11 cellular contexts compared by ENCODE assay signal in genomic region chr5:123164019-123164418, GRCh38.
"Had no signal": no experiment of that assay in that cellular context is flagged by ENCODE, and none has a peak within 500 bp of the region (broad histone marks: within the 10 kb centered on the region; RNA-seq: fewer than 3 reads in every experiment).

No MANE protein-coding gene starts in this region.

- H3K27me3 ChIP-seq: heart right ventricle, left lung had no signal

- H3K27ac ChIP-seq: heart right ventricle, left lung had no signal

- DNase-seq: anterior cingulate cortex; foreskin melanocyte; heart right ventricle; islet precursor cell; left lung; stimulated activated CD4-positive, alpha-beta T cell treated with anti-CD3 and anti-CD28 coated beads, Interleukin-15, amount 100 ng/mL, for 24 hours; stimulated activated CD4-positive, alpha-beta T cell treated with anti-CD3 and anti-CD28 coated beads, Interleukin-4, amount 100 ng/mL, for 4 hours; trophoblast cell had no signal

- H3K4me1 ChIP-seq: left lung had no signal

- H3K4me3 ChIP-seq: heart right ventricle, left lung had no signal

- H3K36me3 ChIP-seq: heart right ventricle, left lung had no signal

- ATAC-seq: activated CD4-positive, CD25-positive, alpha-beta regulatory T cell treated with anti-CD3 and anti-CD28 coated beads, Interleukin-2, amount 50 U/mL, for 24 hours; activated naive CD4-positive, alpha-beta T cell treated with anti-CD3 and anti-CD28 coated beads, Interleukin-2, amount 50 U/mL, for 72 hours; esophagus mucosa; left lung had no signal

- H3K9me3 ChIP-seq: heart right ventricle, left lung had no signal
